Comparison of ENCODE assay signal across 24 cellular contexts in the genomic region with DNA sequence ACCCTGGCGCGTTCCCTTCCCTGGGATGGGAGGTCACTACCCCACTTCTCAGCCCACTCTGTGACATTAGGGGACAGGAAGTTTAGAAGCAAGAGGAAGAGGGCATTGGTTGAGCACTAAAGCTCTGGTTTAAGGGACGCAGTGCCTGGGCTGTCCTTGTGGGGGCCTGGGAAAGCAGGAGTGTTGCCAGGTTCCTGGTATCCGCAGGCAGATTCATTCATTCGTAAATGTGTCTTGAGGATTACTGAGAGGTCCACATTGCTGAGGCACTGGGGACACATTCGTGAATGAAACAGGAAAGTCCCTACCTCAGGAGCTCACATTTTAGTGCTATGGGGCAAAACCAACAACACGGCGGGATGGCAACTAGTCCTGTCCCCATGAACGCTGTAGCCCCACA.
"Had no signal": no experiment of that assay in that cellular context is flagged by ENCODE, and none has a peak within 500 bp of the region (broad histone marks: within the 10 kb centered on the region; RNA-seq: fewer than 3 reads in every experiment).

No MANE protein-coding gene starts in this region.

- H3K36me3 Mint-ChIP-seq: activated CD4-positive, alpha-beta memory T cell treated with anti-CD3 and anti-CD28 coated beads for 36 hours; activated naive CD4-positive, alpha-beta T cell treated with anti-CD3 and anti-CD28 coated beads, Interleukin-2, amount 50 U/mL, for 72 hours had no signal

- H3K4me1 ChIP-seq: ascending aorta had no signal

- H3K27me3 ChIP-seq: ascending aorta, body of pancreas had no signal

- ATAC-seq: activated naive CD4-positive, alpha-beta T cell treated with anti-CD3 and anti-CD28 coated beads, Interleukin-2, amount 50 U/mL, for 72 hours; activated naive CD8-positive, alpha-beta T cell treated with anti-CD3 and anti-CD28 coated beads, Interleukin-2, amount 50 U/mL, for 24 hours; activated T-cell treated with anti-CD3 and anti-CD28 coated beads, Interleukin-2, amount 50 U/mL, for 4 hours; body of pancreas; T-helper 17 cell had no signal

- H3K4me3 ChIP-seq: ascending aorta, body of pancreas had no signal

- H3K27ac ChIP-seq: ascending aorta, body of pancreas, KMS-11 had no signal

- DNase-seq: activated CD4-positive, alpha-beta memory T cell treated with anti-CD3 and anti-CD28 coated beads for 36 hours; activated CD4-positive, alpha-beta T cell treated with anti-CD3 and anti-CD28 coated beads, Interleukin-2, amount 10 ng/mL, durations not matched to agents 7 days and 5 days; activated CD4-positive, CD25-positive, alpha-beta regulatory T cell; activated CD8-positive, alpha-beta memory T cell treated with anti-CD3 and anti-CD28 coated beads for 24 hours; activated effector memory CD4-positive, alpha-beta T cell treated with anti-CD3 and anti-CD28 coated beads, Interleukin-2, amount 50 U/mL, for 16 hours; activated naive CD4-positive, alpha-beta T cell treated with Interleukin-2 at 50 U/mL for 16 hours; activated naive CD8-positive, alpha-beta T cell treated with anti-CD3 and anti-CD28 coated beads, Interleukin-2, amount 50 U/mL, for 24 hours; activated T-cell treated with anti-CD3 and anti-CD28 coated beads, Interleukin-2, amount 50 U/mL, for 4 hours; amniotic stem cell; body of pancreas; central memory CD4-positive, alpha-beta T cell; NCI-H1092; NCI-H1417; NCI-H2029; NCI-H2107; NCI-H510A treated with DMSO at 0.1 percent for 48 hours; NCI-H69; NK-92 treated with Interleukin-12 subunit alpha and Interleukin-12 subunit beta, amount 100 ng/mL, for 24 hours; SIG-M5; T-helper 17 cell; T-helper 9 cell had no signal

- H3K9ac ChIP-seq: KMS-11 had no signal

- H3K9me3 Mint-ChIP-seq: activated CD4-positive, alpha-beta memory T cell treated with anti-CD3 and anti-CD28 coated beads for 36 hours; activated CD4-positive, alpha-beta T cell treated with anti-CD3 and anti-CD28 coated beads, Interleukin-2, amount 10 ng/mL, durations not matched to agents 7 days and 5 days; activated naive CD4-positive, alpha-beta T cell treated with anti-CD3 and anti-CD28 coated beads, Interleukin-2, amount 50 U/mL, for 72 hours; activated naive CD8-positive, alpha-beta T cell treated with anti-CD3 and anti-CD28 coated beads, Interleukin-2, amount 50 U/mL, for 24 hours; activated T-cell treated with anti-CD3 and anti-CD28 coated beads, Interleukin-2, amount 50 U/mL, for 4 hours had no signal

- H3K4me2 ChIP-seq: KMS-11 had no signal

- H3K27ac Mint-ChIP-seq: activated CD4-positive, alpha-beta memory T cell treated with anti-CD3 and anti-CD28 coated beads for 36 hours; activated CD4-positive, alpha-beta T cell treated with anti-CD3 and anti-CD28 coated beads, Interleukin-2, amount 10 ng/mL, durations not matched to agents 7 days and 5 days; activated naive CD4-positive, alpha-beta T cell treated with anti-CD3 and anti-CD28 coated beads, Interleukin-2, amount 50 U/mL, for 72 hours; activated naive CD8-positive, alpha-beta T cell treated with anti-CD3 and anti-CD28 coated beads, Interleukin-2, amount 50 U/mL, for 24 hours; T-helper 17 cell had no signal

- H3K4me1 Mint-ChIP-seq: activated CD4-positive, alpha-beta T cell treated with anti-CD3 and anti-CD28 coated beads, Interleukin-2, amount 10 ng/mL, durations not matched to agents 7 days and 5 days; activated naive CD8-positive, alpha-beta T cell treated with anti-CD3 and anti-CD28 coated beads, Interleukin-2, amount 50 U/mL, for 24 hours; T-helper 17 cell had no signal

- H3K4me3 Mint-ChIP-seq: activated CD4-positive, alpha-beta memory T cell treated with anti-CD3 and anti-CD28 coated beads for 36 hours; activated CD4-positive, alpha-beta T cell treated with anti-CD3 and anti-CD28 coated beads, Interleukin-2, amount 10 ng/mL, durations not matched to agents 7 days and 5 days; activated naive CD8-positive, alpha-beta T cell treated with anti-CD3 and anti-CD28 coated beads, Interleukin-2, amount 50 U/mL, for 24 hours; activated T-cell treated with anti-CD3 and anti-CD28 coated beads, Interleukin-2, amount 50 U/mL, for 4 hours; T-helper 17 cell had no signal

- H3K27me3 Mint-ChIP-seq: activated naive CD8-positive, alpha-beta T cell treated with anti-CD3 and anti-CD28 coated beads, Interleukin-2, amount 50 U/mL, for 24 hours had no signal

- H3K9me3 ChIP-seq: ascending aorta, body of pancreas had no signal
